In the genomic region with DNA sequence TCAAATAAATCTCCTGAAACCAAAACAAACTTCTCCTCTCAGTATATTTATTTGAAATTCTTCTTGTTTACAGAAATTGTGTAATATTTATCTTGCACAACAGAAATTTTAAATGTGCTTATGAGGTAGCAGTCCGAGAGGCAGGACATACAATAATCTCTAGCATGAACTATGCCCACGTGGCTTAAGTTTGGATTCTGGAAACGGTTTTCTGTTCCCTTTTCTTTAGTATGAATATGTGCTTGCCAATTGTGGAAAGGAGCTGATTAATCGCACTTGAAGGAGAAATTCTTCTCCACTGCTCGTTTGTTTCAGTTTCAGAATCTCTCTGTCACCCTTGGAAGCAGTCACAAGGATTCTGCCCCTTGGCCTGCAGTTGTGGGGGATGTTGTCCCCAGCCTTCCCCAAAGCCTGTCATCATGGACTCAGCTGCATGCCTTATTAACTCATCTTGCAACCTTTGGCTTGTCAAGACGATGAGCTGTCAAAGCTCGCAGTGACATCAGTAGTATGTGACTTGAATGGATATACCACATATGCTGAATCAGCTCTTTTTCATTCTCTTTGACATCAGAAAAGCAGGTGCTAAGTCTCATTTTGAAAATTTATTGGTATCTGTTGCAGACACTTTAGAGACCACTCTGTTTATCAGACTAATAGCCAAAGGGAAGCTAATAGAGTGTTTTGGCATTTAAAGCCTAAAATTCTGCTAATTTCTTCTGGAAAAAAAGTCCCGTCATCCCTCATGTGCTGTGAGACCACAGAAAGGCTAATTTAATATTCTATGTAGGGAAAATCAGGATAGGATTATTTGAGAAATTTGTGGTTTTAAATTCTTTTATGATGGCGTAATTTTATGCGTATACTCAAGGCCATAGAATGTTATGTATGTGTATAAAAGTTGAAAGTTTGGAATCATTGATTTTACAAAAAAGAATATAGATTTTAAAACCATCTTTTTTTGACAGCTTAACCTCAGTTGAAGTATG, we compare ENCODE assay signal across 3 cellular contexts.
TF ChIP-seq lines count a peak whose summit lies in the region.

No MANE protein-coding gene starts in this region.

TF ChIP-seq in SK-N-SH treated with all-trans-retinoic acid at 6 μM for 48 hours, 23 proteins besides CTCF, POLR2A, EP300 and RAD21:
- TF ChIP-seq ZNF8 (CRISPR knock-in tag; IDR thresholded peaks at IDR 0.05) (peak; percentile 93), ZFP3 (CRISPR knock-in tag; IDR thresholded peaks at IDR 0.05) (no peak)

TF ChIP-seq in SK-N-SH, 30 proteins besides CTCF, POLR2A, EP300 and RAD21:
- TF ChIP-seq MEF2A (IDR thresholded peaks at IDR 0.05; ENCODE audit: borderline replicate concordance, low read depth) = no peak
- no peak for TF ChIP-seq RXRA (IDR thresholded peaks at IDR 0.05; ENCODE audit: borderline replicate concordance, low read depth)
- TF ChIP-seq MXI1 (IDR thresholded peaks at IDR 0.05; ENCODE audit: low read depth, low read length) = no peak
- TF ChIP-seq GATA2 (CRISPR knock-in tag; IDR thresholded peaks at IDR 0.05) = no peak
- TF ChIP-seq PBX3 (IDR thresholded peaks at IDR 0.05) = no peak
- no peak for TF ChIP-seq POLR2AphosphoS5 (IDR thresholded peaks at IDR 0.05; ENCODE audit: low read depth, low read length)
- TF ChIP-seq TEAD4 (IDR thresholded peaks at IDR 0.05; ENCODE audit: borderline replicate concordance, insufficient read depth) = no peak
- no peak for TF ChIP-seq TAF1 (IDR thresholded peaks at IDR 0.05; ENCODE audit: borderline replicate concordance, low read depth, low read length)
- TF ChIP-seq SMC3 (IDR thresholded peaks at IDR 0.05; ENCODE audit: low read depth, low read length) = no peak
- TF ChIP-seq JUND (IDR thresholded peaks at IDR 0.05) = no peak
- no peak for TF ChIP-seq REST (IDR thresholded peaks at IDR 0.05; ENCODE audit: low read depth, low read length)
- TF ChIP-seq USF1 (IDR thresholded peaks at IDR 0.05; ENCODE audit: borderline replicate concordance, low read depth) = no peak

TF ChIP-seq in H1, 55 proteins besides CTCF, POLR2A, EP300 and RAD21:
- TF ChIP-seq BACH1 (IDR thresholded peaks at IDR 0.05; ENCODE audit: low read length) = peak; percentile 39; the same call in 1 of the 2 replicates
- TF ChIP-seq MAFK (IDR thresholded peaks at IDR 0.05; ENCODE audit: low read depth, low read length) = peak; percentile 98
- no peak for TF ChIP-seq ATF3 (IDR thresholded peaks at IDR 0.05; ENCODE audit: insufficient read depth, low read depth, low read length)
- TF ChIP-seq BCL11A (IDR thresholded peaks at IDR 0.05; ENCODE audit: low read depth in 2 of 2, low read length in 2 of 2) = no peak
- TF ChIP-seq SRF (IDR thresholded peaks at IDR 0.05; ENCODE audit: low read depth, low read length) = no peak
- no peak for TF ChIP-seq RNF2 (IDR thresholded peaks at IDR 0.05; ENCODE audit: borderline replicate concordance, low read depth, low read length, missing control alignments, poor library complexity, severe bottlenecking)
- TF ChIP-seq GTF2F1 (IDR thresholded peaks at IDR 0.05; ENCODE audit: borderline replicate concordance, low read depth, low read length) = no peak
- no peak for TF ChIP-seq HDAC6 (IDR thresholded peaks at IDR 0.05; ENCODE audit: low read depth, low read length)
- 0 out of 4 replicates have a peak, but pooled peaks have one; percentile 38 to 80 for TF ChIP-seq SIN3A (conservative IDR thresholded peaks at IDR 0.05 in 1 of 2, IDR thresholded peaks at IDR 0.05 in 1 of 2; ENCODE audit: low read depth in 1 of 2, low read length in 2 of 2)
- no peak for TF ChIP-seq TAF7 (optimal IDR thresholded peaks at IDR 0.05; ENCODE audit: borderline replicate concordance, low read depth, low read length)
- TF ChIP-seq CREB1 (IDR thresholded peaks at IDR 0.05) = 0 out of 2 replicates have a peak, but pooled peaks have one; percentile 11
- no peak for TF ChIP-seq KDM1A (IDR thresholded peaks at IDR 0.05; ENCODE audit: borderline replicate concordance, low read length)
- no peak for TF ChIP-seq NRF1 (IDR thresholded peaks at IDR 0.05; ENCODE audit: low read depth, low read length)
- no peak for TF ChIP-seq POU5F1 (IDR thresholded peaks at IDR 0.05; ENCODE audit: low read depth, low read length)
- TF ChIP-seq, protein P1, sequence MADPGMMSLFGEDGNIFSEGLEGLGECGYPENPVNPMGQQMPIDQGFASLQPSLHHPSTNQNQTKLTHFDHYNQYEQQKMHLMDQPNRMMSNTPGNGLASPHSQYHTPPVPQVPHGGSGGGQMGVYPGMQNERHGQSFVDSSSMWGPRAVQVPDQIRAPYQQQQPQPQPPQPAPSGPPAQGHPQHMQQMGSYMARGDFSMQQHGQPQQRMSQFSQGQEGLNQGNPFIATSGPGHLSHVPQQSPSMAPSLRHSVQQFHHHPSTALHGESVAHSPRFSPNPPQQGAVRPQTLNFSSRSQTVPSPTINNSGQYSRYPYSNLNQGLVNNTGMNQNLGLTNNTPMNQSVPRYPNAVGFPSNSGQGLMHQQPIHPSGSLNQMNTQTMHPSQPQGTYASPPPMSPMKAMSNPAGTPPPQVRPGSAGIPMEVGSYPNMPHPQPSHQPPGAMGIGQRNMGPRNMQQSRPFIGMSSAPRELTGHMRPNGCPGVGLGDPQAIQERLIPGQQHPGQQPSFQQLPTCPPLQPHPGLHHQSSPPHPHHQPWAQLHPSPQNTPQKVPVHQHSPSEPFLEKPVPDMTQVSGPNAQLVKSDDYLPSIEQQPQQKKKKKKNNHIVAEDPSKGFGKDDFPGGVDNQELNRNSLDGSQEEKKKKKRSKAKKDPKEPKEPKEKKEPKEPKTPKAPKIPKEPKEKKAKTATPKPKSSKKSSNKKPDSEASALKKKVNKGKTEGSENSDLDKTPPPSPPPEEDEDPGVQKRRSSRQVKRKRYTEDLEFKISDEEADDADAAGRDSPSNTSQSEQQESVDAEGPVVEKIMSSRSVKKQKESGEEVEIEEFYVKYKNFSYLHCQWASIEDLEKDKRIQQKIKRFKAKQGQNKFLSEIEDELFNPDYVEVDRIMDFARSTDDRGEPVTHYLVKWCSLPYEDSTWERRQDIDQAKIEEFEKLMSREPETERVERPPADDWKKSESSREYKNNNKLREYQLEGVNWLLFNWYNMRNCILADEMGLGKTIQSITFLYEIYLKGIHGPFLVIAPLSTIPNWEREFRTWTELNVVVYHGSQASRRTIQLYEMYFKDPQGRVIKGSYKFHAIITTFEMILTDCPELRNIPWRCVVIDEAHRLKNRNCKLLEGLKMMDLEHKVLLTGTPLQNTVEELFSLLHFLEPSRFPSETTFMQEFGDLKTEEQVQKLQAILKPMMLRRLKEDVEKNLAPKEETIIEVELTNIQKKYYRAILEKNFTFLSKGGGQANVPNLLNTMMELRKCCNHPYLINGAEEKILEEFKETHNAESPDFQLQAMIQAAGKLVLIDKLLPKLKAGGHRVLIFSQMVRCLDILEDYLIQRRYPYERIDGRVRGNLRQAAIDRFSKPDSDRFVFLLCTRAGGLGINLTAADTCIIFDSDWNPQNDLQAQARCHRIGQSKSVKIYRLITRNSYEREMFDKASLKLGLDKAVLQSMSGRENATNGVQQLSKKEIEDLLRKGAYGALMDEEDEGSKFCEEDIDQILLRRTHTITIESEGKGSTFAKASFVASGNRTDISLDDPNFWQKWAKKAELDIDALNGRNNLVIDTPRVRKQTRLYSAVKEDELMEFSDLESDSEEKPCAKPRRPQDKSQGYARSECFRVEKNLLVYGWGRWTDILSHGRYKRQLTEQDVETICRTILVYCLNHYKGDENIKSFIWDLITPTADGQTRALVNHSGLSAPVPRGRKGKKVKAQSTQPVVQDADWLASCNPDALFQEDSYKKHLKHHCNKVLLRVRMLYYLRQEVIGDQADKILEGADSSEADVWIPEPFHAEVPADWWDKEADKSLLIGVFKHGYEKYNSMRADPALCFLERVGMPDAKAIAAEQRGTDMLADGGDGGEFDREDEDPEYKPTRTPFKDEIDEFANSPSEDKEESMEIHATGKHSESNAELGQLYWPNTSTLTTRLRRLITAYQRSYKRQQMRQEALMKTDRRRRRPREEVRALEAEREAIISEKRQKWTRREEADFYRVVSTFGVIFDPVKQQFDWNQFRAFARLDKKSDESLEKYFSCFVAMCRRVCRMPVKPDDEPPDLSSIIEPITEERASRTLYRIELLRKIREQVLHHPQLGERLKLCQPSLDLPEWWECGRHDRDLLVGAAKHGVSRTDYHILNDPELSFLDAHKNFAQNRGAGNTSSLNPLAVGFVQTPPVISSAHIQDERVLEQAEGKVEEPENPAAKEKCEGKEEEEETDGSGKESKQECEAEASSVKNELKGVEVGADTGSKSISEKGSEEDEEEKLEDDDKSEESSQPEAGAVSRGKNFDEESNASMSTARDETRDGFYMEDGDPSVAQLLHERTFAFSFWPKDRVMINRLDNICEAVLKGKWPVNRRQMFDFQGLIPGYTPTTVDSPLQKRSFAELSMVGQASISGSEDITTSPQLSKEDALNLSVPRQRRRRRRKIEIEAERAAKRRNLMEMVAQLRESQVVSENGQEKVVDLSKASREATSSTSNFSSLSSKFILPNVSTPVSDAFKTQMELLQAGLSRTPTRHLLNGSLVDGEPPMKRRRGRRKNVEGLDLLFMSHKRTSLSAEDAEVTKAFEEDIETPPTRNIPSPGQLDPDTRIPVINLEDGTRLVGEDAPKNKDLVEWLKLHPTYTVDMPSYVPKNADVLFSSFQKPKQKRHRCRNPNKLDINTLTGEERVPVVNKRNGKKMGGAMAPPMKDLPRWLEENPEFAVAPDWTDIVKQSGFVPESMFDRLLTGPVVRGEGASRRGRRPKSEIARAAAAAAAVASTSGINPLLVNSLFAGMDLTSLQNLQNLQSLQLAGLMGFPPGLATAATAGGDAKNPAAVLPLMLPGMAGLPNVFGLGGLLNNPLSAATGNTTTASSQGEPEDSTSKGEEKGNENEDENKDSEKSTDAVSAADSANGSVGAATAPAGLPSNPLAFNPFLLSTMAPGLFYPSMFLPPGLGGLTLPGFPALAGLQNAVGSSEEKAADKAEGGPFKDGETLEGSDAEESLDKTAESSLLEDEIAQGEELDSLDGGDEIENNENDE (IDR thresholded peaks at IDR 0.05; ENCODE audit: insufficient replicate concordance, low read length) = no peak
- no peak for TF ChIP-seq USF2 (IDR thresholded peaks at IDR 0.05; ENCODE audit: low read length)
- no peak for TF ChIP-seq SIX5 (IDR thresholded peaks at IDR 0.05; ENCODE audit: low read depth, low read length)
- TF ChIP-seq KDM4A (IDR thresholded peaks at IDR 0.05; ENCODE audit: low read depth, low read length, severe bottlenecking) = no peak
- TF ChIP-seq TEAD4 (IDR thresholded peaks at IDR 0.05; ENCODE audit: low read depth, low read length) = no peak
- no peak for TF ChIP-seq SUZ12 (IDR thresholded peaks at IDR 0.05; ENCODE audit: low read length)
- no peak for TF ChIP-seq JUN (IDR thresholded peaks at IDR 0.05; ENCODE audit: low read depth, low read length)
